ENCODE assay signal across 25 cellular contexts in the genomic region with DNA sequence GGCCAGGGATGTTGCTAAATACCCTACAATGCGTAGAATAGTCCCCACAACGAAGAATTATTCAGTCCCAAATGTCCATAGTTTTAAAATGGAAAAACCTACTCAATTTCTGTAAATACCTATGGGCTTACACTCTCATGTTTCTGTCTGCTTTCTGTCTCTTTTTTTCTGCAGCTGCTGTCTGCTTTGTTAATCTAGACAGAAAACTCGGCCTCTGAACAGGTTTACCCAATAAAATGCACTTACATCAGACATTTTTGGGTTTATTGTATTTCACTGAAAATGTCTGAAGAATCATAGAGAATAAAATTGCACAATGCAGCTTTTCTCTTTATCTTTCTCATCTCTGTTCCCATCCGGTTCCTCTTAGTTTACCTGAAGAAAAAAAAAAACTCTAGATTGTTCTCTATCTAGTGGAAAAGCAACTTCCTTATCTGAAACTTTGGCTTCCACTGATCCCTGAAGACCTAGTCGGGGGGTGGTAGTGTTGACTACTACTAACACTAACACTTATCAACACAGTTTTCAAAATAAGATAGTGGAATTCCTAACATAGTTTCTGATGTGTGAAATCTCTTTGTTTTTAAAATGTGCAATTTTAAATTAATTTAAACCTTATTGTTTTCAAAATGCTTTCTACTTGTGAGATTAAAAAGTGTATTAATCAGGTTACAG.
"Had no signal": no experiment of that assay in that cellular context is flagged by ENCODE, and none has a peak within 500 bp of the region (broad histone marks: within the 10 kb centered on the region; RNA-seq: fewer than 3 reads in every experiment).

No MANE protein-coding gene starts in this region.

- H3K36me3 Mint-ChIP-seq: memory B cell; naive B cell; natural killer cell treated with Interleukin-12 subunit alpha and Interleukin-12 subunit beta and Interleukin-15 and Interleukin-18, amount 100 ng/mL, for 72 hours; neural progenitor cell; stimulated activated naive B cell treated with anti-CD40 and anti-IgM and Interleukin-4, amounts not matched to agents 10 μg/mL and 1 μg/mL and 100 μg/mL, for 72 hours had no signal

- H3K9ac ChIP-seq: neural progenitor cell had no signal

- H3K4me2 ChIP-seq: hepatocyte, neural progenitor cell had no signal

- H3K27me3 ChIP-seq: esophagus squamous epithelium, gastroesophageal sphincter, heart left ventricle, hepatocyte, neural progenitor cell, sigmoid colon, upper lobe of left lung had no signal

- H3K79me2 ChIP-seq: hepatocyte had no signal

- H3K27ac Mint-ChIP-seq: memory B cell; naive B cell; natural killer cell treated with Interleukin-12 subunit alpha and Interleukin-12 subunit beta and Interleukin-15 and Interleukin-18, amount 100 ng/mL, for 72 hours; neural progenitor cell; stimulated activated naive B cell treated with anti-CD40 and anti-IgM and Interleukin-4, amounts not matched to agents 10 μg/mL and 1 μg/mL and 100 μg/mL, for 72 hours; stimulated activated naive CD8-positive, alpha-beta T cell treated with anti-CD3 and anti-CD28 coated beads, Interleukin-15, Interleukin-2, amounts not matched to agents 100 ng/mL and 50 ng/mL, for 24 hours had no signal

- H3K4me1 ChIP-seq: prostate gland, tibial nerve, upper lobe of left lung had no signal

- DNase-seq: dermis blood vessel endothelial cell; effector memory CD4-positive, alpha-beta T cell; erythroblast; esophagus squamous epithelium; heart left ventricle; kidney; naive B cell; right cardiac atrium; sigmoid colon; stimulated activated CD4-positive, alpha-beta T cell treated with anti-CD3 and anti-CD28 coated beads, Interleukin-15, amount 100 ng/mL, for 24 hours; stimulated activated CD4-positive, alpha-beta T cell treated with anti-CD3 and anti-CD28 coated beads, Interleukin-2, amount 100 ng/mL, for 48 hours; stimulated activated naive B cell treated with anti-CD40 and anti-IgM and Interleukin-4, amounts not matched to agents 10 μg/mL and 1 μg/mL and 100 μg/mL, for 72 hours; upper lobe of left lung had no signal

- H3K36me3 ChIP-seq: esophagus squamous epithelium, gastroesophageal sphincter, heart left ventricle, neural progenitor cell, prostate gland, sigmoid colon, thoracic aorta, tibial nerve, upper lobe of left lung had no signal

- H2AFZ ChIP-seq: hepatocyte, neural progenitor cell had no signal

- H3K27ac ChIP-seq: coronary artery, esophagus squamous epithelium, gastroesophageal sphincter, heart left ventricle, hepatocyte, neural progenitor cell, prostate gland, sigmoid colon, skin epidermis, thoracic aorta, tibial nerve, upper lobe of left lung had no signal

- H3K4me3 ChIP-seq: coronary artery, esophagus squamous epithelium, gastroesophageal sphincter, heart left ventricle, hepatocyte, lung, neural progenitor cell, prostate gland, sigmoid colon, skin epidermis, thoracic aorta, tibial nerve, upper lobe of left lung had no signal

- H3K9me3 Mint-ChIP-seq: memory B cell; naive B cell; natural killer cell treated with Interleukin-12 subunit alpha and Interleukin-12 subunit beta and Interleukin-15 and Interleukin-18, amount 100 ng/mL, for 72 hours; neural progenitor cell; stimulated activated naive B cell treated with anti-CD40 and anti-IgM and Interleukin-4, amounts not matched to agents 10 μg/mL and 1 μg/mL and 100 μg/mL, for 72 hours; stimulated activated naive CD8-positive, alpha-beta T cell treated with anti-CD3 and anti-CD28 coated beads, Interleukin-15, Interleukin-2, amounts not matched to agents 100 ng/mL and 50 ng/mL, for 24 hours had no signal

- H3K4me1 Mint-ChIP-seq: memory B cell; naive B cell; stimulated activated naive B cell treated with anti-CD40 and anti-IgM and Interleukin-4, amounts not matched to agents 10 μg/mL and 1 μg/mL and 100 μg/mL, for 72 hours had no signal

- H3K9me3 ChIP-seq: esophagus squamous epithelium, gastroesophageal sphincter, heart left ventricle, prostate gland, sigmoid colon, thoracic aorta, tibial nerve, upper lobe of left lung had no signal

- H3K4me3 Mint-ChIP-seq: memory B cell; naive B cell; natural killer cell treated with Interleukin-12 subunit alpha and Interleukin-12 subunit beta and Interleukin-15 and Interleukin-18, amount 100 ng/mL, for 72 hours; neural progenitor cell; stimulated activated naive B cell treated with anti-CD40 and anti-IgM and Interleukin-4, amounts not matched to agents 10 μg/mL and 1 μg/mL and 100 μg/mL, for 72 hours; stimulated activated naive CD8-positive, alpha-beta T cell treated with anti-CD3 and anti-CD28 coated beads, Interleukin-15, Interleukin-2, amounts not matched to agents 100 ng/mL and 50 ng/mL, for 24 hours had no signal
